In genomic region chr3:124467980-124468902, GRCh38 we compare ENCODE assay signal across 8 cellular contexts.
DNase-seq lines count a peak whose midpoint lies in the region; ATAC-seq and TF ChIP-seq lines count a peak whose summit lies in the region.

No MANE protein-coding gene starts in this region.

- no peaks in the 10 kb centered on the region for H3K9me2 ChIP-seq in GM23248 (ENCODE audit: insufficient read depth)

- no peaks in the 10 kb centered on the region for H3K36me3 ChIP-seq in GM23248 (ENCODE audit: low read depth)
- H3K36me3 ChIP-seq in psoas muscle (ENCODE audit: insufficient read depth in 1 of 2, low read depth in 1 of 2): peaks cover 0 to 9% of the 10 kb centered on the region in 2 donors

- no peaks in the 10 kb centered on the region for H4K20me1 ChIP-seq in GM23248 (ENCODE audit: insufficient read depth)

- no peaks in the 10 kb centered on the region for H3K4me1 Mint-ChIP-seq in activated CD4-positive, alpha-beta memory T cell treated with anti-CD3 and anti-CD28 coated beads, Interleukin-2, amount 10 ng/mL, durations not matched to agents 7 days and 5 days

- DNase-seq in COR-L47 (lab: John Stamatoyannopoulos, UW) (peak; percentile 63), GM23248 (peak; percentile 51), NCI-H2171 treated with DMSO at 0.1 percent for 48 hours (lab: John Stamatoyannopoulos, UW) (peak; percentile 73), globus pallidus (ENCODE audit: low spot score) (peak; percentile 26), psoas muscle (peak in 1 of 2 donors; percentile 64)
- peak; percentile 31 for DNase-seq in activated CD4-positive, alpha-beta memory T cell treated with anti-CD3 and anti-CD28 coated beads, Interleukin-2, amount 10 ng/mL, durations not matched to agents 7 days and 5 days

- no peak overlapping the region for H3K4me3 Mint-ChIP-seq in activated CD4-positive, alpha-beta memory T cell treated with anti-CD3 and anti-CD28 coated beads, Interleukin-2, amount 10 ng/mL, durations not matched to agents 7 days and 5 days

- intact Hi-C loops in psoas muscle (cut with DNase I): loop anchor here (5.0 to 10.0 kb wide), 4 partner anchors 113 to 451 kb away; no protein-coding TSS in a partner anchor

- no peaks in the 10 kb centered on the region for H3K79me2 ChIP-seq in GM23248 (ENCODE audit: insufficient read depth)

- H3K27ac Mint-ChIP-seq in activated CD4-positive, alpha-beta memory T cell treated with anti-CD3 and anti-CD28 coated beads, Interleukin-2, amount 10 ng/mL, durations not matched to agents 7 days and 5 days: no peak overlapping the region

- H3K4me3 ChIP-seq in GM23248: no peak overlapping the region
- H3K4me3 ChIP-seq in psoas muscle: no peak overlapping the region

- no peaks in the 10 kb centered on the region for H3K9me3 Mint-ChIP-seq in activated CD4-positive, alpha-beta memory T cell treated with anti-CD3 and anti-CD28 coated beads, Interleukin-2, amount 10 ng/mL, durations not matched to agents 7 days and 5 days

- POLR2A ChIA-PET in activated CD4-positive, alpha-beta memory T cell treated with anti-CD3 and anti-CD28 coated beads, Interleukin-2, amount 10 ng/mL, durations not matched to agents 7 days and 5 days (lab: Charles Lee): no interaction called here

- H3K9ac ChIP-seq in GM23248: no peak overlapping the region

- TF ChIP-seq CTCF in psoas muscle (IDR thresholded peaks at IDR 0.05): peak; percentile 87

- no peak overlapping the region for H3K27ac ChIP-seq in GM23248
- no peak overlapping the region for H3K27ac ChIP-seq in psoas muscle

- CTCF ChIA-PET in activated CD4-positive, alpha-beta memory T cell treated with anti-CD3 and anti-CD28 coated beads, Interleukin-2, amount 10 ng/mL, durations not matched to agents 7 days and 5 days (lab: Charles Lee): interaction anchor here (0.8 to 2.1 kb wide), 8 partner anchors 9 to 119 kb away, joined by 3 to 6 read pairs (median 4); no protein-coding TSS in a partner anchor

- H3K9me3 ChIP-seq in GM23248 (ENCODE audit: low read depth) (no peaks in the 10 kb centered on the region), psoas muscle (no peaks in the 10 kb centered on the region)

- in situ Hi-C loops in GM23248 (cut with MboI): loop anchor here (10.0 kb wide), 1 partner anchor 453 kb away; no protein-coding TSS in a partner anchor

- WGBS in GM23248 (ENCODE audit: low coverage in 1 of 2, low lambda C conversion rate in 2 of 2, missing lambda C conversion rate in 2 of 2), 2 experiments: 60 to 61% methylated on average over 10 of the region's 10 CpGs
- 70 to 74% (median 72%) methylated on average over 10 of the region's 10 CpGs for WGBS in psoas muscle, 3 donors

- peak in 3 of 4 donors; percentile 68 to 76 (median 74) for ATAC-seq in psoas muscle
- ATAC-seq in HG03045 (IDR thresholded peaks at IDR 0.05; ENCODE audit: unreplicated experiment): no peak
- no peak for ATAC-seq in HG03108 (IDR thresholded peaks at IDR 0.05; ENCODE audit: unreplicated experiment)

- no peaks in the 10 kb centered on the region for H3K4me1 ChIP-seq in GM23248 (ENCODE audit: insufficient read depth)
- no peaks in the 10 kb centered on the region for H3K4me1 ChIP-seq in psoas muscle

- H3K4me2 ChIP-seq in GM23248 (ENCODE audit: unreplicated experiment): no peak overlapping the region

- H3K27me3 Mint-ChIP-seq in activated CD4-positive, alpha-beta memory T cell treated with anti-CD3 and anti-CD28 coated beads, Interleukin-2, amount 10 ng/mL, durations not matched to agents 7 days and 5 days: peaks cover 32% of the 10 kb centered on the region

- H3K36me3 Mint-ChIP-seq in activated CD4-positive, alpha-beta memory T cell treated with anti-CD3 and anti-CD28 coated beads, Interleukin-2, amount 10 ng/mL, durations not matched to agents 7 days and 5 days (ENCODE audit: low read depth): no peaks in the 10 kb centered on the region

- H3F3A ChIP-seq in GM23248 (ENCODE audit: insufficient read depth): no peaks in the 10 kb centered on the region

- H2AFZ ChIP-seq in GM23248: no peak overlapping the region

- H3K27me3 ChIP-seq in GM23248 (replicated peaks; ENCODE audit: insufficient read depth) (peaks cover 7% of the 10 kb centered on the region; the same call in 1 of the 2 replicates), psoas muscle (ENCODE audit: insufficient read depth in 3 of 3, low read length in 2 of 3) (no peaks in the 10 kb centered on the region)

Comparison
In these comparisons a context has a peak if more than half of its experiments do, and no peak if none do; other contexts are left out.
1. ATAC-seq: peak in psoas muscle (3 of 4); none in HG03045 (single experiment) and HG03108 (single experiment).